Comparison of ENCODE assay signal across 18 cellular contexts in the genomic region with DNA sequence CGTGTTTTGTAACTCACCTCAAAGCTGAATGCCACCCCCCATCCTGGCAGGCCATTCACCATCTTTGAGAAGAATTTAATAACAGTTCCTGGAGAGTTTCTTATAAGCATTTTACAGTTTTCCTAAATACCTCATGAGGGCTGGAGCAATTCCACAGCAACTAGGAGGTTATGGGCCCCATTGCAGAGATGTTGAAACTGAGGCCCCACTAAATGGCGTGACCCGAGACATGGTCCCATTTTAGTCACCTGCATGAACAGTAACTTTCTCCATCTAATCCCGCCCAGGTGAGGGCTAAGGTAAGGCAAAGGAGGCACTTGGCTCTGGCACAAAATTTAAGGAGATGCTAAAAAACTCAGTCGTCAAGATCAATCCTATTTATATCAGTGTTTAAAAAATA.
DNase-seq lines count a peak whose midpoint lies in the region; ATAC-seq and TF ChIP-seq lines count a peak whose summit lies in the region.
"Had no signal": no experiment of that assay in that cellular context is flagged by ENCODE, and none has a peak within 500 bp of the region (broad histone marks: within the 10 kb centered on the region; RNA-seq: fewer than 3 reads in every experiment).

No MANE protein-coding gene starts in this region.

- no peak overlapping the region for H3K27ac Mint-ChIP-seq in activated CD4-positive, alpha-beta T cell treated with anti-CD3 and anti-CD28 coated beads for 36 hours
- H3K27ac Mint-ChIP-seq: CD4-positive, alpha-beta memory T cell had no signal

- POLR2A ChIA-PET in activated CD4-positive, alpha-beta T cell treated with anti-CD3 and anti-CD28 coated beads for 36 hours (lab: Charles Lee), result no interaction called here

- intact Hi-C loops in left ventricle myocardium inferior (cut with micrococcal nuclease), result no loop called here
- intact Hi-C loops in Right ventricle myocardium superior (cut with DNase I), result no loop called here
- intact Hi-C loops in activated CD4-positive, alpha-beta T cell treated with anti-CD3 and anti-CD28 coated beads for 36 hours (cut with DNase I, micrococcal nuclease), result no loop called here

- H3K9me3 Mint-ChIP-seq in activated CD4-positive, alpha-beta T cell treated with anti-CD3 and anti-CD28 coated beads for 36 hours (ENCODE audit: low read depth), result no peaks in the 10 kb centered on the region
- H3K9me3 Mint-ChIP-seq: CD4-positive, alpha-beta memory T cell had no signal

- H3K27ac ChIP-seq in left ventricle myocardium inferior (replicated peaks) (peak overlapping the region; percentile 94), SJCRH30 (peak overlapping the region; percentile 71), iPS-20b (ENCODE audit: low read length) (no peak overlapping the region), stomach smooth muscle (ENCODE audit: low read length) (peak overlapping the region; percentile 88)

- H3K36me3 Mint-ChIP-seq in activated CD4-positive, alpha-beta T cell treated with anti-CD3 and anti-CD28 coated beads for 36 hours (ENCODE audit: low read depth), result no peaks in the 10 kb centered on the region
- H3K36me3 Mint-ChIP-seq: CD4-positive, alpha-beta memory T cell had no signal

- no peaks in the 10 kb centered on the region for H3K4me1 Mint-ChIP-seq in activated CD4-positive, alpha-beta T cell treated with anti-CD3 and anti-CD28 coated beads for 36 hours
- H3K4me1 Mint-ChIP-seq: CD4-positive, alpha-beta memory T cell had no signal

- no peaks in the 10 kb centered on the region for H3K36me3 ChIP-seq in left ventricle myocardium inferior
- no peaks in the 10 kb centered on the region for H3K36me3 ChIP-seq in SJCRH30
- H3K36me3 ChIP-seq in iPS-20b (ENCODE audit: insufficient read depth, low read depth, low read length), result no peaks in the 10 kb centered on the region
- no peaks in the 10 kb centered on the region for H3K36me3 ChIP-seq in stomach smooth muscle (ENCODE audit: control insufficient read depth in 2 of 2, insufficient read depth in 2 of 2, low read length in 2 of 2)
- H3K36me3 ChIP-seq: BE2C had no signal

- H3K27me3 Mint-ChIP-seq in activated CD4-positive, alpha-beta T cell treated with anti-CD3 and anti-CD28 coated beads for 36 hours, result no peaks in the 10 kb centered on the region
- H3K27me3 Mint-ChIP-seq: CD4-positive, alpha-beta memory T cell had no signal

- CTCF ChIA-PET in activated CD4-positive, alpha-beta T cell treated with anti-CD3 and anti-CD28 coated beads for 36 hours (lab: Charles Lee), result no interaction called here

- no peak for DNase-seq in left ventricle myocardium inferior
- DNase-seq in Right ventricle myocardium superior, result no peak
- DNase-seq in SJCRH30, result no peak
- no peak for DNase-seq in activated CD4-positive, alpha-beta T cell treated with anti-CD3 and anti-CD28 coated beads for 36 hours
- DNase-seq in inferior parietal cortex (ENCODE audit: extremely low spot score), result no peak
- DNase-seq in NCI-H226, result no peak
- DNase-seq: BE2C; CD4-positive, alpha-beta memory T cell; DMS53; EL; NCI-H1694 treated with DMSO at 0.1 percent for 48 hours; NCI-H2107; NCI-H510A treated with DMSO at 0.1 percent for 48 hours; NCI-H774; SIG-M5 had no signal

- no peak overlapping the region for H3K4me3 ChIP-seq in left ventricle myocardium inferior
- H3K4me3 ChIP-seq in SJCRH30, result no peak overlapping the region
- H3K4me3 ChIP-seq in iPS-20b (ENCODE audit: low read length), result no peak overlapping the region
- no peak overlapping the region for H3K4me3 ChIP-seq in stomach smooth muscle (ENCODE audit: low read length in 2 of 2)

- no peak for TF ChIP-seq CTCF in left ventricle myocardium inferior (IDR thresholded peaks at IDR 0.05; ENCODE audit: borderline replicate concordance)

- H3K4me1 ChIP-seq in left ventricle myocardium inferior (peaks cover 97% of the 10 kb centered on the region), SJCRH30 (peaks cover 60% of the 10 kb centered on the region), iPS-20b (ENCODE audit: insufficient read depth, low read length) (peaks cover 13% of the 10 kb centered on the region), stomach smooth muscle (ENCODE audit: control insufficient read depth, insufficient read depth, low read length) (peaks cover 63% of the 10 kb centered on the region)

- H3K4me3 Mint-ChIP-seq in activated CD4-positive, alpha-beta T cell treated with anti-CD3 and anti-CD28 coated beads for 36 hours, result no peak overlapping the region
- H3K4me3 Mint-ChIP-seq: CD4-positive, alpha-beta memory T cell had no signal

- ATAC-seq in Right ventricle myocardium superior (ENCODE audit: poor library complexity), result no peak
- no peak for ATAC-seq in activated CD4-positive, alpha-beta T cell treated with anti-CD3 and anti-CD28 coated beads for 36 hours
- ATAC-seq: HCT116 had no signal

- H3K9ac ChIP-seq in iPS-20b (ENCODE audit: low read depth, low read length) (peak overlapping the region; percentile 1; the same call in 1 of the 2 replicates), stomach smooth muscle (ENCODE audit: low read length in 2 of 2) (no peak overlapping the region)

- H3K27me3 ChIP-seq in left ventricle myocardium inferior (ENCODE audit: low read depth) (no peaks in the 10 kb centered on the region), SJCRH30 (no peaks in the 10 kb centered on the region), iPS-20b (ENCODE audit: insufficient read depth, low read length) (no peaks in the 10 kb centered on the region), stomach smooth muscle (ENCODE audit: control insufficient read depth in 1 of 2, insufficient read depth in 2 of 2, low read length in 2 of 2) (no peaks in the 10 kb centered on the region)
- H3K27me3 ChIP-seq: BE2C had no signal

- H3K9me3 ChIP-seq in left ventricle myocardium inferior (replicated peaks), result no peaks in the 10 kb centered on the region
- H3K9me3 ChIP-seq in SJCRH30 (replicated peaks), result no peaks in the 10 kb centered on the region
- no peaks in the 10 kb centered on the region for H3K9me3 ChIP-seq in iPS-20b (ENCODE audit: insufficient read depth, low read depth, low read length)
- no peaks in the 10 kb centered on the region for H3K9me3 ChIP-seq in stomach smooth muscle (ENCODE audit: control insufficient read depth in 2 of 2, low read length in 2 of 2)
- H3K9me3 ChIP-seq: BE2C had no signal
